ENCODE assay signal across 23 cellular contexts in the genomic region with DNA sequence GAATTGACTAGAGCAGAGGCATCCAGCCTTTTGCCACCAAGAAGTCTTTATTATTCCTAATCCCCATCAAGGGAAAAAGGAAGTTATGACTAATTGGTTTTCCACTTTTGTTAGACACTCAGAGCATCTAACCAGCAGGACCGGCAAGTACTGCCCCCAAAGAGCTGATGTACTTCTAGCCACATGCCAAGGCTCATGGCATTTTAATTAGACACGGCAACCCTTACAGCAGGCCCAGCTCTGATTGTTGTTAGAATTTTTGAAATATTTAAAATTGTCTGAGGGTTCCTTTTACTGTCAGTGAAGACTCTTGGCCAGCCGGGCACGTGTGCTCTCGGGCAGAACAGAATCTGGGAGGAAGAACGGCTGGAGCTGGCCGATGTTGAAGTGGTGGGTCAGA.
"Had no signal": no experiment of that assay in that cellular context is flagged by ENCODE, and none has a peak within 500 bp of the region (broad histone marks: within the 10 kb centered on the region; RNA-seq: fewer than 3 reads in every experiment).

No MANE protein-coding gene starts in this region.

- H3K4me2 ChIP-seq: KMS-11, PC-9 had no signal

- H2AFZ ChIP-seq: PC-9 had no signal

- H3K9me3 ChIP-seq: Peyer's patch, SJSA1 had no signal

- DNase-seq: IMR-90, Kasumi-1, MM.1S, NCI-H1092 treated with DMSO at 0.1 percent for 48 hours, NCI-H1436, NCI-H187, NCI-H2029, NCI-H2081 treated with DMSO at 0.1 percent for 48 hours, NCI-H2171, NCI-H226, NCI-H446, NCI-H510A, NCI-H524 treated with DMSO at 0.1 percent for 48 hours, NCI-H774, PC-9, Peyer's patch, Right ventricle myocardium superior, RPMI8226, SIG-M5 had no signal

- H3K36me3 ChIP-seq: Peyer's patch, SJSA1 had no signal

- H3K27me3 ChIP-seq: Peyer's patch, SJSA1 had no signal

- H3K4me1 ChIP-seq: Peyer's patch, SJSA1 had no signal

- ATAC-seq: HepG2 had no signal

- H3K4me3 ChIP-seq: PC-9, Peyer's patch, SJSA1, SK-N-MC had no signal

- H3K27ac ChIP-seq: KMS-11, PC-9, Peyer's patch, SJSA1, SK-N-MC had no signal

- H3K9ac ChIP-seq: KMS-11 had no signal
